Comparison of ENCODE assay signal across 1 cellular context in genomic region chr3:69080233-69080644, GRCh38.
TF ChIP-seq lines count a peak whose summit lies in the region.

Gene UBA3 (minus strand): TSS chr3:69080365. CDS start chr3:69080353, 12 bp downstream.

TF ChIP-seq in HepG2, 621 proteins besides CTCF, POLR2A, EP300 and RAD21 (continued from another document and continues in another):
- TF ChIP-seq THAP7 (CRISPR knock-in tag; IDR thresholded peaks at IDR 0.05) (no peak), REST (IDR thresholded peaks at IDR 0.05; ENCODE audit: borderline replicate concordance in 1 of 2, low read depth in 1 of 2, low read length in 2 of 2) (peak in 1 of 2 experiments; percentile 54; a peak in 1 of 4 replicates), ZBTB25 (CRISPR knock-in tag; IDR thresholded peaks at IDR 0.05) (no peak), PAWR (CRISPR knock-in tag; IDR thresholded peaks at IDR 0.05; ENCODE audit: borderline replicate concordance) (no peak), PLSCR1 (CRISPR knock-in tag; IDR thresholded peaks at IDR 0.05; ENCODE audit: borderline replicate concordance) (no peak), ZNF609 (CRISPR knock-in tag; IDR thresholded peaks at IDR 0.05; ENCODE audit: borderline replicate concordance) (no peak), NFYC (CRISPR knock-in tag; IDR thresholded peaks at IDR 0.05) (0 out of 2 replicates have a peak, but pooled peaks have one; percentile 18), IKZF1 (IDR thresholded peaks at IDR 0.05) (no peak), ZNF598 (CRISPR knock-in tag; IDR thresholded peaks at IDR 0.05; ENCODE audit: borderline replicate concordance) (no peak), KMT2B (CRISPR knock-in tag; IDR thresholded peaks at IDR 0.05) (no peak; the same call in 1 of the 2 replicates), ZSCAN25 (CRISPR knock-in tag; IDR thresholded peaks at IDR 0.05) (peak; percentile 29; the same call in 1 of the 2 replicates), GABPB1 (CRISPR knock-in tag; IDR thresholded peaks at IDR 0.05) (peak; percentile 57), KLF12 (CRISPR knock-in tag; IDR thresholded peaks at IDR 0.05; ENCODE audit: borderline replicate concordance) (no peak), SOX5 (CRISPR knock-in tag; IDR thresholded peaks at IDR 0.05; ENCODE audit: borderline replicate concordance) (peak; percentile 11; the same call in 1 of the 2 replicates), GMEB1 (CRISPR knock-in tag; IDR thresholded peaks at IDR 0.05; ENCODE audit: borderline replicate concordance) (no peak), RXRA (CRISPR knock-in tag; IDR thresholded peaks at IDR 0.05) (no peak), PHF5A (CRISPR knock-in tag; IDR thresholded peaks at IDR 0.05; ENCODE audit: low read depth, unreplicated experiment) (no peak), IKZF4 (CRISPR knock-in tag; IDR thresholded peaks at IDR 0.05; ENCODE audit: borderline replicate concordance, low read depth, not compliant biosample characterization) (no peak), ZFP36 (IDR thresholded peaks at IDR 0.05; ENCODE audit: borderline replicate concordance, low read depth, low read length, partially characterized antibody) (no peak), KDM2A (CRISPR knock-in tag; IDR thresholded peaks at IDR 0.05; ENCODE audit: borderline replicate concordance, low read depth) (peak; percentile 56; the same call in 1 of the 2 replicates), SNAPC5 (CRISPR knock-in tag; IDR thresholded peaks at IDR 0.05; ENCODE audit: borderline replicate concordance) (no peak), PRDM4 (CRISPR knock-in tag; IDR thresholded peaks at IDR 0.05; ENCODE audit: borderline replicate concordance) (no peak), ZNF572 (CRISPR knock-in tag; IDR thresholded peaks at IDR 0.05) (no peak), ZSCAN31 (CRISPR knock-in tag; IDR thresholded peaks at IDR 0.05; ENCODE audit: low read depth) (no peak), ZBTB40 (IDR thresholded peaks at IDR 0.05) (no peak), ZBTB40 (CRISPR knock-in tag; IDR thresholded peaks at IDR 0.05) (no peak), MEIS1 (CRISPR knock-in tag; IDR thresholded peaks at IDR 0.05; ENCODE audit: borderline replicate concordance) (no peak), PAX8 (CRISPR knock-in tag; IDR thresholded peaks at IDR 0.05; ENCODE audit: borderline replicate concordance) (no peak), ZNF562 (CRISPR knock-in tag; IDR thresholded peaks at IDR 0.05; ENCODE audit: borderline replicate concordance) (no peak)
